In genomic region chr18:7901657-7902056, GRCh38 we compare ENCODE assay signal across 10 cellular contexts.
"Had no signal": no experiment of that assay in that cellular context is flagged by ENCODE, and none has a peak within 500 bp of the region (broad histone marks: within the 10 kb centered on the region; RNA-seq: fewer than 3 reads in every experiment).

No MANE protein-coding gene starts in this region.

- H3K4me3 ChIP-seq: left ventricle myocardium inferior, testis had no signal

- ATAC-seq: activated naive CD8-positive, alpha-beta T cell treated with anti-CD3 and anti-CD28 coated beads, Interleukin-2, amount 50 U/mL, for 24 hours; natural killer cell had no signal

- DNase-seq: activated CD4-positive, CD25-positive, alpha-beta regulatory T cell treated with anti-CD3 and anti-CD28 coated beads, Interleukin-2, amount 50 U/mL, for 72 hours; activated naive CD4-positive, alpha-beta T cell treated with anti-CD3 and anti-CD28 coated beads for 36 hours; activated naive CD8-positive, alpha-beta T cell treated with anti-CD3 and anti-CD28 coated beads, Interleukin-2, amount 50 U/mL, for 24 hours; effector CD4-positive, alpha-beta T cell; kidney; left ventricle myocardium inferior; natural killer cell; testis had no signal

- H3K4me1 ChIP-seq: testis had no signal

- H3K27ac ChIP-seq: left ventricle myocardium inferior, neutrophil, parathyroid adenoma, testis had no signal

- H3K9ac ChIP-seq: parathyroid adenoma had no signal

- H3K9me3 ChIP-seq: left ventricle myocardium inferior, neutrophil, testis had no signal

- H3K36me3 ChIP-seq: neutrophil had no signal

- H3K27me3 ChIP-seq: neutrophil, testis had no signal
